8 cellular contexts compared by ENCODE assay signal in the genomic region with DNA sequence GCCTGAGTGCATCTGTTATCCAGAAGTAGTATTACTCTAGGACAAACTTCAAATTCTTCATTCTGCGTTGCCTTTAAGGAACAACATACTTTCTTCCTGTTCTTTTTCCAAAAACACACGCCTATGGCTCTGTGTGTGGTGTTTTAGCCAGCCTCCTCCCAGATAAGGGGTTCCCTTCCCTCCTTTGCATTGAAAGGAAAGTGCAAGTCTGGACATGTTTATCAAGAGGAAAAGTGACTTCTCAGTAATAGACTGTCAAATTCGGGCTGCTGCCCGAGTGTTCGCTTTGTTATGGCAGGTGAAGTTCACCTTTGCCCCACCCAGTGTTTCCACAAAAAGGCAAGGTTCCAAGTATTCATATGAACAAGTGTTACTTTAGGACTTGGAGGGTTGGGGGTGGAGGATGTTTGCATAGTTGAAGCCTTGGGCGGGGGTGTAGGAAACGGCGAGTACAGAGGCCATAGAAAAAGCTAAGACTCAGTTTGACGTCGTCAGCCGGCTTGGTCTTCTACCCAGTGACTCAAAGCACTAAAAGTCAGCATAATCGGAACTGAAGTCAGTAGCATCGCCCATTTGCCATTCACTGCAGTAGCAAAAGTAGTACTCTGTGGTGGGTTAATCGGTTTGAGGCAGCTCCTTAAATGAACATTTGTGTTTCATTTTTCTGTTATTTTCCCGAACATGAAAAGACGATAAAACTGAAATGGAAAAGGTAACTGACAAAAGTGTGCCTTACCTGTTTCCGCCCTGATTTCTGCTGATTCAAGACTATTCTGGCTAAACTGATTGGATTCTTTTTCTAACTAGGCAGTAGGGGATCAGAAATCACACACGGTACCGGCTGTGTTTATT. TPM values are rescaled to one million over a fixed set of nuclear protein-coding genes. Genes with fewer than 3 reads are reported as not detected.
A peak's percentile ranks its signal among the peaks of the same experiment; 100 is the strongest.
DNase-seq lines count a peak whose midpoint lies in the region; ATAC-seq, FAIRE-seq and TF ChIP-seq lines count a peak whose summit lies in the region.

No MANE protein-coding gene starts in this region.

- H3K27ac Mint-ChIP-seq in T-helper 1 cell treated with Interleukin-12 subunit alpha and Interleukin-12 subunit beta and Interleukin-4 antibody, amounts not matched to agents 30 μg/mL and 1 μg/mL, for 36 hours = peak overlapping the region; percentile 95

- peaks cover 89% of the 10 kb centered on the region for H3K36me3 Mint-ChIP-seq in T-helper 1 cell treated with Interleukin-12 subunit alpha and Interleukin-12 subunit beta and Interleukin-4 antibody, amounts not matched to agents 30 μg/mL and 1 μg/mL, for 36 hours (ENCODE audit: low read depth)

- H3K27me3 Mint-ChIP-seq in T-helper 1 cell treated with Interleukin-12 subunit alpha and Interleukin-12 subunit beta and Interleukin-4 antibody, amounts not matched to agents 30 μg/mL and 1 μg/mL, for 36 hours (ENCODE audit: low read depth) = no peaks in the 10 kb centered on the region

- peaks cover 4% of the 10 kb centered on the region for H3K36me3 ChIP-seq in lower lobe of right lung

- intact Hi-C loops in lower lobe of right lung (cut with DNase I) = no loop called here

- H3K4me1 ChIP-seq in lower lobe of right lung = peaks cover 48% of the 10 kb centered on the region

- TF ChIP-seq CTCF in astrocyte of the spinal cord (IDR thresholded peaks at IDR 0.05; ENCODE audit: low read depth, low read length) (no peak), lower lobe of right lung (IDR thresholded peaks at IDR 0.05) (no peak)

- ATAC-seq in HG02759 (IDR thresholded peaks at IDR 0.05; ENCODE audit: unreplicated experiment) = peak; percentile 34
- peak; percentile 86 to 90 for ATAC-seq in lower lobe of right lung

- H3K4me3 ChIP-seq in astrocyte of the spinal cord (ENCODE audit: low read depth, low read length) (peak overlapping the region; percentile 47), lower lobe of right lung (peak overlapping the region; percentile 50)

- peaks cover 86% of the 10 kb centered on the region for H3K4me1 Mint-ChIP-seq in T-helper 1 cell treated with Interleukin-12 subunit alpha and Interleukin-12 subunit beta and Interleukin-4 antibody, amounts not matched to agents 30 μg/mL and 1 μg/mL, for 36 hours (ENCODE audit: low read depth)

- peaks cover 23% of the 10 kb centered on the region for H3K27me3 ChIP-seq in lower lobe of right lung (ENCODE audit: low read depth)

- DNase-seq in Daoy (ENCODE audit: low read depth) (peak; percentile 63), astrocyte of the spinal cord (ENCODE audit: low read depth, low spot score) (peak; percentile 73), lower lobe of right lung (peak; percentile 57), middle frontal gyrus (ENCODE audit: extremely low spot score, low spot score) (no peak), urothelium cell line (ENCODE audit: low spot score) (no peak)
- DNase-seq in stimulated activated CD8-positive, alpha-beta memory T cell treated with anti-CD3 and anti-CD28 coated beads, Interleukin-4, amount 100 ng/mL, for 24 hours (ENCODE audit: low read depth) = peak; percentile 60

- H3K4me3 Mint-ChIP-seq in T-helper 1 cell treated with Interleukin-12 subunit alpha and Interleukin-12 subunit beta and Interleukin-4 antibody, amounts not matched to agents 30 μg/mL and 1 μg/mL, for 36 hours = peak overlapping the region; percentile 95

- no peaks in the 10 kb centered on the region for H3K9me3 ChIP-seq in lower lobe of right lung

- in situ Hi-C loops in astrocyte of the spinal cord (cut with HindIII; ENCODE audit: low sequenced_read_pairs) = no loop called here

- H3K9me3 Mint-ChIP-seq in T-helper 1 cell treated with Interleukin-12 subunit alpha and Interleukin-12 subunit beta and Interleukin-4 antibody, amounts not matched to agents 30 μg/mL and 1 μg/mL, for 36 hours = no peaks in the 10 kb centered on the region

- FAIRE-seq in urothelium cell line (lab: Jason Lieb, UNC) = no peak

- H3K27ac ChIP-seq in lower lobe of right lung = peak overlapping the region; percentile 85

RNA-seq across cellular contexts. Expression of gene PRDM1, which starts 12.5 kb away (rescaled TPM):
- 0.86 and 2.9 TPM in 2 replicates for total RNA-seq in Daoy (2014; rRNA removed; shearing (Covaris generic))
- 13.9 TPM for total RNA-seq in lower lobe of right lung

Comparison
In these comparisons a context has a peak if more than half of its experiments do, and no peak if none do; other contexts are left out.
1. DNase-seq: peak in Daoy (single experiment), astrocyte of the spinal cord (single experiment), lower lobe of right lung (single experiment) and stimulated activated CD8-positive, alpha-beta memory T cell treated with anti-CD3 and anti-CD28 coated beads, Interleukin-4, amount 100 ng/mL, for 24 hours (single experiment); none in middle frontal gyrus (single experiment) and urothelium cell line (single experiment).